ENCODE assay signal across 8 cellular contexts in genomic region chr2:238289574-238289973, GRCh38. TPM values are rescaled to one million over a fixed set of nuclear protein-coding genes. Genes with fewer than 3 reads are reported as not detected.
DNase-seq lines count a peak whose midpoint lies in the region; ATAC-seq and TF ChIP-seq lines count a peak whose summit lies in the region.

No MANE protein-coding gene starts in this region.

- intact Hi-C loops in esophagus squamous epithelium (cut with DNase I): no loop called here
- intact Hi-C loops in prostate gland (cut with DNase I): loop anchor here (5.0 kb wide), 1 partner anchor 438 kb away; no protein-coding TSS in a partner anchor

- ATAC-seq in GM19463 (IDR thresholded peaks at IDR 0.05; ENCODE audit: unreplicated experiment) (no peak), GM21526 (IDR thresholded peaks at IDR 0.05; ENCODE audit: low FRiP score, unreplicated experiment) (no peak)

- H3K27ac ChIP-seq in Peyer's patch (peak overlapping the region; percentile 89 to 99 (median 95)), esophagus squamous epithelium (peak overlapping the region; percentile 94 to 99 (median 98)), prostate gland (peak overlapping the region; percentile 95 to 96)

- DNase-seq in Peyer's patch (no peak), esophagus squamous epithelium (lab: John Stamatoyannopoulos, UW) (no peak), prostate gland (ENCODE audit: low spot score) (no peak), NCI-H2196 treated with DMSO at 0.1 percent for 48 hours (lab: John Stamatoyannopoulos, UW; ENCODE audit: unreplicated experiment) (no peak), mesenteric fat pad (ENCODE audit: low spot score) (no peak)

- TF ChIP-seq POLR2A in Peyer's patch (IDR thresholded peaks at IDR 0.05) (no peak), esophagus squamous epithelium (IDR thresholded peaks at IDR 0.05) (no peak), prostate gland (IDR thresholded peaks at IDR 0.05) (no peak)

- H3K4me3 ChIP-seq in Peyer's patch (peak overlapping the region in 3 of 4 donors; percentile 80 to 91 (median 85)), esophagus squamous epithelium (peak overlapping the region; percentile 80 to 97 (median 86)), prostate gland (peak overlapping the region; percentile 72 to 83)

- 11 to 28% methylated on average over 12 to 13 of the region's 13 CpGs for WGBS in esophagus squamous epithelium, 2 donors
- 29% methylated on average over 13 of the region's 13 CpGs for WGBS in prostate gland

- H3K4me1 ChIP-seq in ES-I3 (ENCODE audit: insufficient read depth, low read length): peaks cover 34% of the 10 kb centered on the region
- peaks cover 6 to 48% (median 13%) of the 10 kb centered on the region in 4 donors for H3K4me1 ChIP-seq in Peyer's patch
- H3K4me1 ChIP-seq in esophagus squamous epithelium: peaks cover 41 to 63% (median 45%) of the 10 kb centered on the region in 3 donors
- peaks cover 31% of the 10 kb centered on the region for H3K4me1 ChIP-seq in prostate gland (replicated peaks)

- no peaks in the 10 kb centered on the region for H3K36me3 ChIP-seq in ES-I3 (ENCODE audit: insufficient read depth, low read length)
- H3K36me3 ChIP-seq in Peyer's patch: no peaks in the 10 kb centered on the region
- H3K36me3 ChIP-seq in esophagus squamous epithelium: no peaks in the 10 kb centered on the region
- H3K36me3 ChIP-seq in prostate gland: no peaks in the 10 kb centered on the region

- TF ChIP-seq CTCF in Peyer's patch (IDR thresholded peaks at IDR 0.05) (no peak), esophagus squamous epithelium (IDR thresholded peaks at IDR 0.05) (no peak), prostate gland (IDR thresholded peaks at IDR 0.05) (no peak)

- H3K27me3 ChIP-seq in Peyer's patch (no peaks in the 10 kb centered on the region), esophagus squamous epithelium (no peaks in the 10 kb centered on the region), prostate gland (replicated peaks; ENCODE audit: insufficient read depth) (no peaks in the 10 kb centered on the region)

- H3K9ac ChIP-seq in ES-I3 (ENCODE audit: low read depth, low read length): peak overlapping the region; percentile 57

- H3K9me3 ChIP-seq in ES-I3 (ENCODE audit: control insufficient read depth, insufficient read depth, low read length): no peaks in the 10 kb centered on the region
- no peaks in the 10 kb centered on the region for H3K9me3 ChIP-seq in Peyer's patch
- H3K9me3 ChIP-seq in esophagus squamous epithelium: no peaks in the 10 kb centered on the region
- H3K9me3 ChIP-seq in prostate gland: no peaks in the 10 kb centered on the region

RNA-seq across cellular contexts. Expression of gene PER2, which starts 1.2 kb away (rescaled TPM):
- total RNA-seq in Peyer's patch (10 to 100 TPM; 15.6 to 65.2 (median 38.2) TPM), esophagus squamous epithelium (10 to 100 TPM in 2 of 4 donors, 1 to 10 TPM in 2; 6.2 to 28.0 (median 12.0) TPM), prostate gland (10 to 100 TPM; 24.0 to 53.1 TPM), mesenteric fat pad (9.9 TPM)

RNA-seq across cellular contexts. Expression of gene TRAF3IP1, which starts 30.7 kb away (rescaled TPM):
- total RNA-seq in Peyer's patch (10 to 100 TPM; 11.0 to 27.2 (median 13.4) TPM), esophagus squamous epithelium (10 to 100 TPM in 1 of 4 donors, 1 to 10 TPM in 3; 5.4 to 13.5 (median 9.8) TPM), prostate gland (10 to 100 TPM; 14.4 to 18.5 TPM), mesenteric fat pad (24.5 TPM)

RNA-seq across cellular contexts. Expression of gene HES6, which starts 49.7 kb away (rescaled TPM):
- total RNA-seq in Peyer's patch (100 to 1,000 TPM in 1 of 4 donors, 10 to 100 TPM in 3; 26.6 to 128 (median 51.1) TPM), esophagus squamous epithelium (1 to 10 TPM; 3.1 to 5.1 (median 4.2) TPM), prostate gland (10 to 100 TPM in 1 of 2 donors, 1 to 10 TPM in 1; 2.9 to 17.7 TPM), mesenteric fat pad (4.3 TPM)
